In genomic region chr1:155518484-155518883, GRCh38 we compare ENCODE assay signal across 26 cellular contexts. TPM values are rescaled to one million over a fixed set of nuclear protein-coding genes. Genes with fewer than 3 reads are reported as not detected.
A peak's percentile ranks its signal among the peaks of the same experiment; 100 is the strongest.
DNase-seq lines count a peak whose midpoint lies in the region; ATAC-seq, FAIRE-seq and TF ChIP-seq lines count a peak whose summit lies in the region.
"Had no signal": no experiment of that assay in that cellular context is flagged by ENCODE, and none has a peak within 500 bp of the region (broad histone marks: within the 10 kb centered on the region; RNA-seq: fewer than 3 reads in every experiment).

No MANE protein-coding gene starts in this region.

- intact Hi-C loops in activated CD4-positive, alpha-beta T cell treated with anti-CD3 and anti-CD28 coated beads, Interleukin-2, amount 10 ng/mL, durations not matched to agents 24 days and 14 days (cut with micrococcal nuclease) = no loop called here

- no peaks in the 10 kb centered on the region for H3K9me3 ChIP-seq in small intestine (ENCODE audit: control insufficient read depth, low read depth)
- H3K9me3 ChIP-seq: Peyer's patch, SK-N-SH had no signal

- no peak overlapping the region for H3K4me3 ChIP-seq in small intestine (ENCODE audit: low read depth in 1 of 2, low read length in 2 of 2)
- H3K4me3 ChIP-seq: BLaER1 treated with 17β-estradiol and CSF1 and Interleukin-3, amounts not matched to agents 10 nM and 100 nM; Peyer's patch had no signal

- H3K4me3 Mint-ChIP-seq in activated CD4-positive, alpha-beta T cell treated with anti-CD3 and anti-CD28 coated beads, Interleukin-2, amount 10 ng/mL, durations not matched to agents 24 days and 14 days = no peak overlapping the region
- H3K4me3 Mint-ChIP-seq in activated T-helper 17 cell treated with anti-CD3 and anti-CD28 coated beads, Interleukin-2, amount 50 U/mL, for 72 hours = no peak overlapping the region
- H3K4me3 Mint-ChIP-seq in memory B cell (peak overlapping the region; percentile 53), type B pancreatic cell (no peak overlapping the region)
- H3K4me3 Mint-ChIP-seq: CD8-positive, alpha-beta memory T cell had no signal

- FAIRE-seq in GM19239 (lab: Jason Lieb, UNC) (peak; percentile 14), small intestine (lab: Jason Lieb, UNC) (no peak)
- FAIRE-seq: H54 had no signal

- no peaks in the 10 kb centered on the region for H3K9me3 Mint-ChIP-seq in activated CD4-positive, alpha-beta T cell treated with anti-CD3 and anti-CD28 coated beads, Interleukin-2, amount 10 ng/mL, durations not matched to agents 24 days and 14 days
- H3K9me3 Mint-ChIP-seq in activated T-helper 17 cell treated with anti-CD3 and anti-CD28 coated beads, Interleukin-2, amount 50 U/mL, for 72 hours = no peaks in the 10 kb centered on the region
- H3K9me3 Mint-ChIP-seq in memory B cell (no peaks in the 10 kb centered on the region), type B pancreatic cell (no peaks in the 10 kb centered on the region)
- H3K9me3 Mint-ChIP-seq: CD8-positive, alpha-beta memory T cell had no signal

- peaks cover 3 to 7% of the 10 kb centered on the region in 2 donors for H3K36me3 ChIP-seq in small intestine (ENCODE audit: control insufficient read depth in 2 of 2, insufficient read depth in 2 of 2, low read length in 2 of 2)

- WGBS in small intestine, 3 donors = 69 to 91% (median 78%) methylated on average over 4 of the region's 4 CpGs

- DNase-seq in activated CD4-positive, alpha-beta T cell treated with anti-CD3 and anti-CD28 coated beads, Interleukin-2, amount 10 ng/mL, durations not matched to agents 24 days and 14 days = no peak
- DNase-seq in activated CD4-positive, alpha-beta T cell treated with anti-CD3 and anti-CD28 coated beads, Interleukin-2, amount 50 U/mL, for 4 hours = no peak
- no peak for DNase-seq in GM19239 (ENCODE audit: insufficient read length, low spot score)
- DNase-seq in memory B cell (ENCODE audit: low spot score in 2 of 2) = no peak
- no peak for DNase-seq in type B pancreatic cell (ENCODE audit: extremely low spot score, unreplicated experiment)
- DNase-seq in small intestine = no peak
- DNase-seq: 8988T; CD8-positive, alpha-beta memory T cell; DMS 273 treated with DMSO at 0.1 percent for 48 hours; DMS79 treated with DMSO at 0.1 percent for 48 hours; NCI-H1092; NCI-H1417 treated with DMSO at 0.1 percent for 48 hours; NCI-H1694 treated with DMSO at 0.1 percent for 48 hours; NCI-H2081; NCI-H2227 treated with DMSO at 0.1 percent for 48 hours; NCI-H69; OCI-M1; Peyer's patch; SIG-M5; SK-N-SH had no signal

- no peak for ATAC-seq in activated T-helper 17 cell treated with anti-CD3 and anti-CD28 coated beads, Interleukin-2, amount 50 U/mL, for 72 hours (replicated peaks)
- ATAC-seq in memory B cell (ENCODE audit: low read depth) (no peak), HG02642 (IDR thresholded peaks at IDR 0.05; ENCODE audit: poor library complexity, unreplicated experiment) (no peak)

- peaks cover 33% of the 10 kb centered on the region for H3K4me1 Mint-ChIP-seq in activated CD4-positive, alpha-beta T cell treated with anti-CD3 and anti-CD28 coated beads, Interleukin-2, amount 10 ng/mL, durations not matched to agents 24 days and 14 days
- peaks cover 21% of the 10 kb centered on the region for H3K4me1 Mint-ChIP-seq in activated T-helper 17 cell treated with anti-CD3 and anti-CD28 coated beads, Interleukin-2, amount 50 U/mL, for 72 hours
- H3K4me1 Mint-ChIP-seq in memory B cell = peaks cover 31% of the 10 kb centered on the region
- H3K4me1 Mint-ChIP-seq in type B pancreatic cell (ENCODE audit: unreplicated experiment) = no peaks in the 10 kb centered on the region

- H3K27ac ChIP-seq in small intestine (ENCODE audit: low read depth in 1 of 2, low read length in 1 of 2) = no peak overlapping the region
- H3K27ac ChIP-seq: BLaER1 treated with 17β-estradiol and CSF1 and Interleukin-3, amounts not matched to agents 10 nM and 100 nM; HL-60; Peyer's patch had no signal

- TF ChIP-seq CTCF in type B pancreatic cell (conservative IDR thresholded peaks at IDR 0.05) = no peak

- peak overlapping the region; percentile 20 for H3K27ac Mint-ChIP-seq in activated CD4-positive, alpha-beta T cell treated with anti-CD3 and anti-CD28 coated beads, Interleukin-2, amount 10 ng/mL, durations not matched to agents 24 days and 14 days
- peak overlapping the region; percentile 25 for H3K27ac Mint-ChIP-seq in activated T-helper 17 cell treated with anti-CD3 and anti-CD28 coated beads, Interleukin-2, amount 50 U/mL, for 72 hours
- no peak overlapping the region for H3K27ac Mint-ChIP-seq in memory B cell
- H3K27ac Mint-ChIP-seq in type B pancreatic cell = no peak overlapping the region

- no peaks in the 10 kb centered on the region for H3K27me3 Mint-ChIP-seq in activated CD4-positive, alpha-beta T cell treated with anti-CD3 and anti-CD28 coated beads, Interleukin-2, amount 10 ng/mL, durations not matched to agents 24 days and 14 days
- H3K27me3 Mint-ChIP-seq in activated T-helper 17 cell treated with anti-CD3 and anti-CD28 coated beads, Interleukin-2, amount 50 U/mL, for 72 hours = no peaks in the 10 kb centered on the region
- H3K27me3 Mint-ChIP-seq in memory B cell (no peaks in the 10 kb centered on the region), type B pancreatic cell (no peaks in the 10 kb centered on the region)
- H3K27me3 Mint-ChIP-seq: CD8-positive, alpha-beta memory T cell; IgD-negative memory B cell had no signal

- H3K36me3 Mint-ChIP-seq in activated CD4-positive, alpha-beta T cell treated with anti-CD3 and anti-CD28 coated beads, Interleukin-2, amount 10 ng/mL, durations not matched to agents 24 days and 14 days (ENCODE audit: low read depth) = peaks cover 41% of the 10 kb centered on the region
- H3K36me3 Mint-ChIP-seq in activated T-helper 17 cell treated with anti-CD3 and anti-CD28 coated beads, Interleukin-2, amount 50 U/mL, for 72 hours (ENCODE audit: low read depth) = peaks cover 68% of the 10 kb centered on the region
- H3K36me3 Mint-ChIP-seq in memory B cell = peaks cover 23% of the 10 kb centered on the region
- H3K36me3 Mint-ChIP-seq in type B pancreatic cell = peaks cover 25% of the 10 kb centered on the region

- no peaks in the 10 kb centered on the region for H3K27me3 ChIP-seq in small intestine (ENCODE audit: control insufficient read depth in 2 of 2, insufficient read depth in 2 of 2, low read length in 2 of 2)
- H3K27me3 ChIP-seq: BLaER1 treated with 17β-estradiol and CSF1 and Interleukin-3, amounts not matched to agents 10 nM and 100 nM; Peyer's patch had no signal

- H3K4me1 ChIP-seq in small intestine (ENCODE audit: control insufficient read depth in 2 of 2, insufficient read depth in 1 of 2, low read depth in 1 of 2, low read length in 1 of 2) = peaks cover 0 to 2% of the 10 kb centered on the region in 2 donors

RNA-seq across cellular contexts. Expression of gene ASH1L, which starts 44.1 kb away (rescaled TPM):
- 38.9 and 44.7 TPM in 2 replicates for total RNA-seq in activated CD4-positive, alpha-beta T cell treated with anti-CD3 and anti-CD28 coated beads, Interleukin-2, amount 10 ng/mL, durations not matched to agents 24 days and 14 days
- total RNA-seq in activated T-helper 17 cell treated with anti-CD3 and anti-CD28 coated beads, Interleukin-2, amount 50 U/mL, for 72 hours = 10 to 100 TPM; 42.5 to 71.1 TPM
- total RNA-seq in type B pancreatic cell (ENCODE audit: low replicate concordance) = 40.7 and 43.7 TPM in 2 replicates
- polyA plus RNA-seq in small intestine = 1 to 10 TPM; 3.5 to 8.6 (median 4.5) TPM

Comparison
In these comparisons a context has a peak if more than half of its experiments do, and no peak if none do; other contexts are left out.
1. H3K27ac Mint-ChIP-seq: peak in activated CD4-positive, alpha-beta T cell treated with anti-CD3 and anti-CD28 coated beads, Interleukin-2, amount 10 ng/mL, durations not matched to agents 24 days and 14 days (single experiment) and activated T-helper 17 cell treated with anti-CD3 and anti-CD28 coated beads, Interleukin-2, amount 50 U/mL, for 72 hours (single experiment); none in memory B cell (single experiment) and type B pancreatic cell (single experiment).